ENCODE assay signal across 10 cellular contexts in the genomic region with DNA sequence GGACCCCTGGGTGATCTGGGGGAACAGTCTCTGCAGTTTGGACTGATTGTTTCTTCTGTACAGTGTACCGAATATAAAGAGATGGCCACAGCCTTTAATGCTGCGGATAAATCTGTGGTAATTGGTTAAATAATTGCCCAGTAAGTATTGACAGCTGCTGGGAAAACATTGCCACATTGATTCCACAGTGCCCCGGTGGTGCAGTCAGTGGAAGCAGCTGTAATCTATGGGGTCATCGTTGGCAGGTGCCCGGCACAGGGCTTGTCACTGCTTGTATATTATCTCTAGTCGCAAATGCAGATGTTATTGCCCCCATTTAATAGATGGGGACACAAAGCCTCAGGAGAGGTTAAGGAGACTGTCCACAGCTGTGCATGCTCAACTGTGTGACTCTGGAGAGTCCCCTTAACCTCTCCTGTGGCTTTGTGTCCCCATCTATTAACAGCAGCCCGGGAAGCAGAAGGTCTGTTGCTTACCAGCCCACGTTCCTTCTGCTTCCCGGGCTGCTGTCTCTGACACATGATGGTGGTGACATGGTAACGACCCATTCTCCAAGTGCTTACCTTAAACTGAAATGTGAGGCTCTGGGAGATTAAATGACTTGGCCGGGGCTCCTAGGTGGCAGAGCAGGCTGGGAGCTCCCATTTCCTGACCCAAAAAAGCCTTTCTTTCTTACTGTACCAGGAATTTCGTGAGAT.
DNase-seq lines count a peak whose midpoint lies in the region; ATAC-seq and TF ChIP-seq lines count a peak whose summit lies in the region.
"Had no signal": no experiment of that assay in that cellular context is flagged by ENCODE, and none has a peak within 500 bp of the region (broad histone marks: within the 10 kb centered on the region; RNA-seq: fewer than 3 reads in every experiment).

No MANE protein-coding gene starts in this region.

- POLR2A ChIA-PET in CD8-positive, alpha-beta memory T cell (lab: Charles Lee), result no interaction called here
- POLR2A ChIA-PET in activated B cell treated with CpG ODN at 0.5 μM for 24 hours (lab: Charles Lee), result interaction anchor here (0.6 to 1.2 kb wide), 3 partner anchors 64 to 76 kb away, joined by 3 to 5 read pairs (median 3); no protein-coding TSS in a partner anchor

- H3K18ac ChIP-seq in mesenchymal stem cell (ENCODE audit: low read depth in 1 of 2, low read length in 2 of 2), result no peak overlapping the region

- no peak overlapping the region for H2AK5ac ChIP-seq in mesenchymal stem cell (ENCODE audit: low read length, severe bottlenecking)

- no peak overlapping the region for H2BK15ac ChIP-seq in mesenchymal stem cell (ENCODE audit: low read depth, poor library complexity, severe bottlenecking)

- no peak overlapping the region for H2BK120ac ChIP-seq in mesenchymal stem cell (ENCODE audit: low read depth, low read length)

- H3K14ac ChIP-seq in mesenchymal stem cell (ENCODE audit: low read length in 2 of 2), result no peak overlapping the region

- no peak overlapping the region for H3K23ac ChIP-seq in mesenchymal stem cell (ENCODE audit: low read length in 2 of 2)

- H4K8ac ChIP-seq in mesenchymal stem cell (ENCODE audit: low read length), result no peak overlapping the region

- CTCF ChIA-PET in CD8-positive, alpha-beta memory T cell (lab: Charles Lee), result interaction anchor here (1.0 to 1.8 kb wide), 6 partner anchors 15 to 273 kb away, joined by 3 to 5 read pairs (median 3); no protein-coding TSS in a partner anchor
- CTCF ChIA-PET in activated B cell treated with CpG ODN at 0.5 μM for 24 hours (lab: Charles Lee), result interaction anchor here (1.7 to 2.0 kb wide), 2 partner anchors 10 to 243 kb away, joined by 3 to 4 read pairs; no protein-coding TSS in a partner anchor

- no peak overlapping the region for H2BK12ac ChIP-seq in mesenchymal stem cell (ENCODE audit: low read length in 2 of 2)

- H3K9me3 ChIP-seq in CD8-positive, alpha-beta memory T cell (ENCODE audit: low read length), result no peaks in the 10 kb centered on the region
- H3K9me3 ChIP-seq in mesenchymal stem cell (ENCODE audit: control insufficient read depth, low read length) (no peaks in the 10 kb centered on the region), upper lobe of left lung (no peaks in the 10 kb centered on the region)

- H3K79me1 ChIP-seq in mesenchymal stem cell (replicated peaks; ENCODE audit: low read length, poor library complexity, severe bottlenecking), result peaks cover 53% of the 10 kb centered on the region

- no peak overlapping the region for H3K9ac ChIP-seq in mesenchymal stem cell (ENCODE audit: low read length)

- peaks cover 75% of the 10 kb centered on the region for H3K4me1 ChIP-seq in CD8-positive, alpha-beta memory T cell (ENCODE audit: insufficient read depth, low read length)
- H3K4me1 ChIP-seq in mesenchymal stem cell (ENCODE audit: control insufficient read depth, insufficient read depth, low read depth, low read length) (peaks cover 4% of the 10 kb centered on the region), upper lobe of left lung (peaks cover 12 to 38% (median 18%) of the 10 kb centered on the region in 4 donors)

- H4K91ac ChIP-seq in mesenchymal stem cell (ENCODE audit: low read length), result no peak overlapping the region

- H3K9me3 Mint-ChIP-seq in CD8-positive, alpha-beta memory T cell, result peaks cover 0 to 5% (median 3%) of the 10 kb centered on the region in 5 donors
- peaks cover 5% of the 10 kb centered on the region for H3K9me3 Mint-ChIP-seq in activated B cell treated with CpG ODN at 0.5 μM for 24 hours

- no peak for TF ChIP-seq CTCF in activated B cell treated with CpG ODN at 0.5 μM for 24 hours (IDR thresholded peaks at IDR 0.05)
- TF ChIP-seq CTCF in upper lobe of left lung (IDR thresholded peaks at IDR 0.05), result no peak

- no peak overlapping the region for H3K4me2 ChIP-seq in mesenchymal stem cell (ENCODE audit: low read length, poor library complexity, severe bottlenecking)

- peak; percentile 19 for ATAC-seq in HG02870 (IDR thresholded peaks at IDR 0.05; ENCODE audit: unreplicated experiment)
- ATAC-seq in activated B cell treated with CpG ODN at 0.5 μM for 24 hours (ENCODE audit: low read depth), result no peak
- no peak for ATAC-seq in upper lobe of left lung (ENCODE audit: low FRiP score in 2 of 2)
- no peak for ATAC-seq in SK-N-SH treated with all-trans-retinoic acid at 6 μM for 48 hours

- H3K27me3 Mint-ChIP-seq in CD8-positive, alpha-beta memory T cell, result no peaks in the 10 kb centered on the region
- no peaks in the 10 kb centered on the region for H3K27me3 Mint-ChIP-seq in activated B cell treated with CpG ODN at 0.5 μM for 24 hours

- no peak overlapping the region for H2AFZ ChIP-seq in mesenchymal stem cell (ENCODE audit: low read depth, low read length)

- no peak overlapping the region for H3K4ac ChIP-seq in mesenchymal stem cell (ENCODE audit: low read depth in 1 of 2, low read length in 2 of 2)

- H3K4me1 Mint-ChIP-seq in CD8-positive, alpha-beta memory T cell, result peaks cover 74 to 92% (median 90%) of the 10 kb centered on the region in 3 donors
- peaks cover 57% of the 10 kb centered on the region for H3K4me1 Mint-ChIP-seq in activated B cell treated with CpG ODN at 0.5 μM for 24 hours

- H3K36me3 Mint-ChIP-seq in CD8-positive, alpha-beta memory T cell, result peaks cover 14 to 74% (median 24%) of the 10 kb centered on the region in 3 donors
- H3K36me3 Mint-ChIP-seq in activated B cell treated with CpG ODN at 0.5 μM for 24 hours (ENCODE audit: low read depth), result peaks cover 72% of the 10 kb centered on the region

- no peak for TF ChIP-seq EP300 in upper lobe of left lung (IDR thresholded peaks at IDR 0.05)

- H3K27ac Mint-ChIP-seq in CD8-positive, alpha-beta memory T cell, result peak overlapping the region; percentile 76 to 97 (median 84)
- peak overlapping the region; percentile 70 for H3K27ac Mint-ChIP-seq in activated B cell treated with CpG ODN at 0.5 μM for 24 hours

- intact Hi-C loops in activated B cell treated with CpG ODN at 0.5 μM for 24 hours (cut with micrococcal nuclease), result loop anchor here (2.0 kb wide), 1 partner anchor 19 kb away; no protein-coding TSS in a partner anchor

- no peak for DNase-seq in CD8-positive, alpha-beta memory T cell
- no peak for DNase-seq in activated B cell treated with CpG ODN at 0.5 μM for 24 hours
- DNase-seq in mesenchymal stem cell, result peak; percentile 6
- DNase-seq in upper lobe of left lung, result no peak
- DNase-seq in DMS153 treated with DMSO at 0.1 percent for 48 hours (lab: John Stamatoyannopoulos, UW; ENCODE audit: unreplicated experiment), result no peak
- no peak for DNase-seq in stimulated activated CD4-positive, alpha-beta T cell treated with anti-CD3 and anti-CD28 coated beads, Interleukin-4, amount 100 ng/mL, for 4 hours
- DNase-seq: activated CD4-positive, alpha-beta T cell treated with anti-CD3 and anti-CD28 coated beads, Interleukin-2, amount 50 U/mL, for 1 hour; NCI-H2081 had no signal

- H3K36me3 ChIP-seq in CD8-positive, alpha-beta memory T cell (ENCODE audit: insufficient read depth, low read length), result peaks cover 8% of the 10 kb centered on the region
- H3K36me3 ChIP-seq in mesenchymal stem cell (ENCODE audit: control insufficient read depth in 1 of 2, insufficient read depth in 2 of 2, low read depth in 1 of 2, low read length in 2 of 2) (peaks cover 4 to 7% of the 10 kb centered on the region in 2 experiments), upper lobe of left lung (peaks cover 0 to 9% (median 1%) of the 10 kb centered on the region in 4 donors)

- no peak overlapping the region for H2BK5ac ChIP-seq in mesenchymal stem cell (ENCODE audit: low read depth, low read length, poor library complexity, severe bottlenecking)

- no peak overlapping the region for H3K27ac ChIP-seq in CD8-positive, alpha-beta memory T cell (ENCODE audit: low read depth, low read length)
- no peak overlapping the region for H3K27ac ChIP-seq in mesenchymal stem cell (ENCODE audit: low read length, poor library complexity, severe bottlenecking)
- H3K27ac ChIP-seq in upper lobe of left lung, result peak overlapping the region in 1 of 4 donors; percentile 60

- no peak overlapping the region for H3K4me3 ChIP-seq in CD8-positive, alpha-beta memory T cell (ENCODE audit: low read length)
- H3K4me3 ChIP-seq in mesenchymal stem cell (ENCODE audit: insufficient read depth in 1 of 2, low read depth in 1 of 2, low read length in 2 of 2) (no peak overlapping the region), upper lobe of left lung (no peak overlapping the region)

- no peak for TF ChIP-seq POLR2A in upper lobe of left lung (IDR thresholded peaks at IDR 0.05)

- H3K4me3 Mint-ChIP-seq in CD8-positive, alpha-beta memory T cell, result peak overlapping the region in 5 of 7 donors; percentile 16 to 75 (median 33)
- no peak overlapping the region for H3K4me3 Mint-ChIP-seq in activated B cell treated with CpG ODN at 0.5 μM for 24 hours

- 92% methylated on average over 11 of the region's 12 CpGs for WGBS in mesenchymal stem cell
- 65 to 67% methylated on average over 11 to 12 of the region's 12 CpGs for WGBS in upper lobe of left lung, 2 donors

- no peaks in the 10 kb centered on the region for H3K27me3 ChIP-seq in CD8-positive, alpha-beta memory T cell (ENCODE audit: insufficient read depth, low read length, poor library complexity, severe bottlenecking)
- no peaks in the 10 kb centered on the region for H3K27me3 ChIP-seq in mesenchymal stem cell (ENCODE audit: control insufficient read depth in 1 of 2, insufficient read depth in 1 of 2, low read length in 2 of 2)
- no peaks in the 10 kb centered on the region for H3K27me3 ChIP-seq in upper lobe of left lung

TF ChIP-seq in SK-N-SH treated with all-trans-retinoic acid at 6 μM for 48 hours, 23 proteins besides CTCF, POLR2A, EP300 and RAD21 (continues in another document):
- TF ChIP-seq ARNTL (CRISPR knock-in tag; IDR thresholded peaks at IDR 0.05; ENCODE audit: borderline replicate concordance, low read depth) (no peak), BACH2 (CRISPR knock-in tag; IDR thresholded peaks at IDR 0.05; ENCODE audit: borderline replicate concordance) (no peak)
- TF ChIP-seq, protein P1, sequence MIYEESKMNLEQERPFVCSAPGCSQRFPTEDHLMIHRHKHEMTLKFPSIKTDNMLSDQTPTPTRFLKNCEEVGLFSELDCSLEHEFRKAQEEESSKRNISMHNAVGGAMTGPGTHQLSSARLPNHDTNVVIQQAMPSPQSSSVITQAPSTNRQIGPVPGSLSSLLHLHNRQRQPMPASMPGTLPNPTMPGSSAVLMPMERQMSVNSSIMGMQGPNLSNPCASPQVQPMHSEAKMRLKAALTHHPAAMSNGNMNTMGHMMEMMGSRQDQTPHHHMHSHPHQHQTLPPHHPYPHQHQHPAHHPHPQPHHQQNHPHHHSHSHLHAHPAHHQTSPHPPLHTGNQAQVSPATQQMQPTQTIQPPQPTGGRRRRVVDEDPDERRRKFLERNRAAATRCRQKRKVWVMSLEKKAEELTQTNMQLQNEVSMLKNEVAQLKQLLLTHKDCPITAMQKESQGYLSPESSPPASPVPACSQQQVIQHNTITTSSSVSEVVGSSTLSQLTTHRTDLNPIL (CRISPR knock-in tag; IDR thresholded peaks at IDR 0.05; ENCODE audit: low read depth), result no peak
